In the genomic region with DNA sequence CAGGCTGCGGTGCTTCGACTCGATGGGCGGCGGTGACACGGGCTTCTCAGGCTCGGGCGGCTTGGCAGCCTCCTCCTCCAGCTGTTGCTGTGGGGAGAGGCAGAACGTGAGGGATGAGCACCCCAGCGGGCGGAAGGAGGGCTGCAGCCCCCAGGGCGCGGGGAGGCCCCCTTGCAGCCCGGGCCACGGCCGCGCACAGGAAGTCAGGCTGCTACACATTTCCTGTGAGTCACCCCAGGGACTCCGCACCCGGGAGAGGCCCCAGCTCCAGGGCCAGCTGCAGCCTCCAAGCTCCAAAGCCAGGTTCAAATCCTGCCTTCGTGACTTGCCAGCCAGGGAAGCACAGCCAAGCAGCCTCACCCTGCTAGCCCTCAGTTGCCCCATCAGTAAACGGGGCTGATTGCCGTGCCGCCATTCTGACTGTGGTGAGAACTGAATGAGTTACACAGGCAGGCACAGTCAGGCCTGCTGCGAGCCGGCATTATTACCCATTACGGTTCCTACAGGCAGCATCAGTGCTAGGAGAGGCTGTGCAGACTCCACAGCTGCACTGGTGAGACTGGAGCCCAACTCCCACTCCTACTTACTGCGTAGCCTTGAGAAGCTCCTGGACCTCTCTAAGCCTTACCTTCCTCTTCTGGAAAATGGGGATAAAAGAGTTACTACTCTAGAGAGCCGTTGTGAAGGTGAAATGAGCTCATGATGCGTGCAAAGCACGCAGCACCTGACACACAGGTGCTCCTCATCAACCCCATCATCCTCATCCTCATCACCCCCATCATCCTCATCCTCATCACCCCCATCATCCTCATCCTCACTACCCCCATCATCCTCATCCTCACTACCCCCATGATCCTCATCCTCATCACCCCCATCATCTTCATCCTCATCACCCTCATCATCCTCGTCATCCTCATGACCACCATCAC, we compare ENCODE assay signal across 8 cellular contexts.
DNase-seq lines count a peak whose midpoint lies in the region; ATAC-seq, FAIRE-seq and TF ChIP-seq lines count a peak whose summit lies in the region.

No MANE protein-coding gene starts in this region.

- peaks cover 48 to 71% (median 63%) of the 10 kb centered on the region in 11 experiments for H3K36me3 ChIP-seq in BLaER1 treated with 17β-estradiol and CSF1 and Interleukin-3, amounts not matched to agents 10 nM and 100 nM
- peaks cover under 1 to 7% of the 10 kb centered on the region in 2 donors for H3K36me3 ChIP-seq in small intestine (ENCODE audit: control insufficient read depth in 2 of 2, insufficient read depth in 2 of 2, low read length in 2 of 2)

- POLR2A ChIA-PET in activated B cell treated with CpG ODN at 0.5 μM for 24 hours (lab: Charles Lee) = interaction anchor here (0.5 to 3.4 kb wide), 10 partner anchors 11 to 136 kb away, joined by 3 to 62 read pairs (median 4); no protein-coding TSS in a partner anchor

- H3K4me1 Mint-ChIP-seq in activated B cell treated with CpG ODN at 0.5 μM for 24 hours = peaks cover 55% of the 10 kb centered on the region

- H3K4me3 ChIP-seq in BLaER1 treated with 17β-estradiol and CSF1 and Interleukin-3, amounts not matched to agents 10 nM and 100 nM = peak overlapping the region in 6 of 10 experiments; percentile 3 to 53 (median 23); a peak in 9 of 20 replicates
- no peak overlapping the region for H3K4me3 ChIP-seq in choroid plexus epithelial cell (ENCODE audit: low read depth, low read length)
- H3K4me3 ChIP-seq in small intestine (ENCODE audit: low read depth in 1 of 2, low read length in 2 of 2) = no peak overlapping the region

- ATAC-seq in GM19395 (IDR thresholded peaks at IDR 0.05; ENCODE audit: unreplicated experiment) (peak; percentile 98), HG03521 (IDR thresholded peaks at IDR 0.05; ENCODE audit: unreplicated experiment) (peak; percentile 93), activated B cell treated with CpG ODN at 0.5 μM for 24 hours (ENCODE audit: low read depth) (peak; percentile 97)

- DNase-seq in activated B cell treated with CpG ODN at 0.5 μM for 24 hours (peak; percentile 79), choroid plexus epithelial cell (ENCODE audit: low read depth) (peak; percentile 90), small intestine (peak; percentile 52), NCI-H748 treated with DMSO at 0.1 percent for 48 hours (lab: John Stamatoyannopoulos, UW) (no peak), NCI-H1092 (lab: John Stamatoyannopoulos, UW) (no peak)

- H3K9ac ChIP-seq in BLaER1 treated with 17β-estradiol and CSF1 and Interleukin-3, amounts not matched to agents 10 nM and 100 nM = peak overlapping the region in 10 of 11 experiments; percentile 21 to 70 (median 59); a peak in 17 of 22 replicates

- peak overlapping the region in 10 of 11 experiments; percentile 36 to 80 (median 64); a peak in 21 of 22 replicates for H3K27ac ChIP-seq in BLaER1 treated with 17β-estradiol and CSF1 and Interleukin-3, amounts not matched to agents 10 nM and 100 nM
- H3K27ac ChIP-seq in small intestine (ENCODE audit: low read depth in 1 of 2, low read length in 1 of 2) = peak overlapping the region; percentile 56 to 68

- H3K4me3 Mint-ChIP-seq in activated B cell treated with CpG ODN at 0.5 μM for 24 hours = peak overlapping the region; percentile 71

- H3K4me2 ChIP-seq in BLaER1 treated with 17β-estradiol and CSF1 and Interleukin-3, amounts not matched to agents 10 nM and 100 nM = peak overlapping the region; percentile 84 to 97 (median 93)

- H3K27me3 Mint-ChIP-seq in activated B cell treated with CpG ODN at 0.5 μM for 24 hours = no peaks in the 10 kb centered on the region

- FAIRE-seq in small intestine (lab: Jason Lieb, UNC) = no peak

- intact Hi-C loops in activated B cell treated with CpG ODN at 0.5 μM for 24 hours (cut with micrococcal nuclease) = loop anchor here (1.0 to 5.0 kb wide), 6 partner anchors 9 to 306 kb away; no protein-coding TSS in a partner anchor

- peaks cover 24 to 36% (median 31%) of the 10 kb centered on the region in 11 experiments for H3K9me3 ChIP-seq in BLaER1 treated with 17β-estradiol and CSF1 and Interleukin-3, amounts not matched to agents 10 nM and 100 nM (replicated peaks in 1 of 11)
- no peaks in the 10 kb centered on the region for H3K9me3 ChIP-seq in small intestine (ENCODE audit: control insufficient read depth, low read depth)

- peaks cover 53% of the 10 kb centered on the region for H3K36me3 Mint-ChIP-seq in activated B cell treated with CpG ODN at 0.5 μM for 24 hours (ENCODE audit: low read depth)

- 61 to 82% (median 82%) methylated on average over 31 of the region's 31 CpGs for WGBS in small intestine, 3 donors

- H3K4me1 ChIP-seq in BLaER1 treated with 17β-estradiol and CSF1 and Interleukin-3, amounts not matched to agents 10 nM and 100 nM = peaks cover 41 to 60% (median 52%) of the 10 kb centered on the region in 10 experiments
- H3K4me1 ChIP-seq in small intestine (ENCODE audit: control insufficient read depth in 2 of 2, insufficient read depth in 1 of 2, low read depth in 1 of 2, low read length in 1 of 2) = no peaks in the 10 kb centered on the region

- CTCF ChIA-PET in activated B cell treated with CpG ODN at 0.5 μM for 24 hours (lab: Charles Lee) = interaction anchor here (0.9 to 3.0 kb wide), 5 partner anchors 11 to 301 kb away, joined by 3 to 24 read pairs (median 5); no protein-coding TSS in a partner anchor

- H3K27ac Mint-ChIP-seq in activated B cell treated with CpG ODN at 0.5 μM for 24 hours = peak overlapping the region; percentile 77

- H4K20me1 ChIP-seq in BLaER1 treated with 17β-estradiol and CSF1 and Interleukin-3, amounts not matched to agents 10 nM and 100 nM = peaks cover 51 to 87% (median 57%) of the 10 kb centered on the region in 11 experiments

- no peaks in the 10 kb centered on the region for H3K27me3 ChIP-seq in BLaER1 treated with 17β-estradiol and CSF1 and Interleukin-3, amounts not matched to agents 10 nM and 100 nM
- no peaks in the 10 kb centered on the region for H3K27me3 ChIP-seq in small intestine (ENCODE audit: control insufficient read depth in 2 of 2, insufficient read depth in 2 of 2, low read length in 2 of 2)

- no peak for TF ChIP-seq CTCF in activated B cell treated with CpG ODN at 0.5 μM for 24 hours (IDR thresholded peaks at IDR 0.05)
- peak; percentile 37 for TF ChIP-seq CTCF in choroid plexus epithelial cell (conservative IDR thresholded peaks at IDR 0.05; ENCODE audit: low read depth, low read length)

- peaks cover 4% of the 10 kb centered on the region for H3K9me3 Mint-ChIP-seq in activated B cell treated with CpG ODN at 0.5 μM for 24 hours

Comparison
In these comparisons a context has a peak if more than half of its experiments do, and no peak if none do; other contexts are left out.
1. H3K4me3 ChIP-seq: peak in BLaER1 treated with 17β-estradiol and CSF1 and Interleukin-3, amounts not matched to agents 10 nM and 100 nM (6 of 10); none in choroid plexus epithelial cell (single experiment) and small intestine (0 of 2).
2. DNase-seq: peak in activated B cell treated with CpG ODN at 0.5 μM for 24 hours (single experiment), choroid plexus epithelial cell (single experiment) and small intestine (single experiment); none in NCI-H748 treated with DMSO at 0.1 percent for 48 hours (single experiment) and NCI-H1092 (single experiment).
3. Peak in every context shown above with its lines, with median percentiles within 50 percentile points of each other: ATAC-seq.